16 cellular contexts compared by ENCODE assay signal in the genomic region with DNA sequence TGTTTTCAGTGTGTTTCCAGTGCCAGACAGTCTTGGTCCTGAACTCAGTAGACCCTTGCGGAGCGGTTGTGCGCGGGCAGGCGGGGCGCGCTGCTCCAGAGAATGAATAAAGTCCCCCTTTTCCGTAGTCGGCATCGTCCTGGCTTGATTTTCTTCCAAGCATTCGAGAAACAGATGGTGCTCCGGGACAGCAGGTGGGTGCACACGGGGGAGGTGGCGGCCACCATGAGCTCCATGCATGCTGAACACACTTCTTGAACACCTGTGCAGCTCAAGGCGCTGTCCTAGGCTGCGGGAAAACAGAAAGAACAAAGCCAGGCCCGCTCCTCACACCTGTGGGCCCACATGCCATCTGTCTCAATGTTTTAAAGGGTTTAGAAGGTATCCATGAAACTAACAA.
"Had no signal": no experiment of that assay in that cellular context is flagged by ENCODE, and none has a peak within 500 bp of the region (broad histone marks: within the 10 kb centered on the region; RNA-seq: fewer than 3 reads in every experiment).

No MANE protein-coding gene starts in this region.

- H3K36me3 ChIP-seq: brain microvascular endothelial cell, gastrocnemius medialis, pancreas had no signal

- DNase-seq: activated CD4-positive, alpha-beta T cell treated with anti-CD3 and anti-CD28 coated beads, Interleukin-2, amount 10 ng/mL, durations not matched to agents 24 days and 14 days; activated CD4-positive, CD25-positive, alpha-beta regulatory T cell; activated CD8-positive, alpha-beta memory T cell treated with anti-CD3 and anti-CD28 coated beads, Interleukin-2, amount 50 U/mL, for 4 hours; activated CD8-positive, alpha-beta T cell treated with anti-CD3 and anti-CD28 coated beads, Interleukin-2, amount 10 ng/mL, durations not matched to agents 7 days and 5 days; activated gamma-delta T cell treated with Interleukin-2 at 50 U/mL for 16 hours; activated naive CD8-positive, alpha-beta T cell treated with anti-CD3 and anti-CD28 coated beads, Interleukin-2, amount 10 ng/mL, durations not matched to agents 7 days and 5 days; activated T-cell treated with anti-CD3 and anti-CD28 coated beads, Interleukin-2, amount 50 U/mL, for 48 hours; brain microvascular endothelial cell; dermis blood vessel endothelial cell; endodermal cell; midbrain; stimulated activated CD4-positive, alpha-beta T cell treated with anti-CD3 and anti-CD28 coated beads, Interleukin-1b, Interleukin-23, amount 100 ng/mL, for 48 hours; stimulated activated naive CD8-positive, alpha-beta T cell treated with anti-CD3 and anti-CD28 coated beads, Interleukin-15, amount 100 ng/mL, for 72 hours had no signal

- ATAC-seq: activated CD8-positive, alpha-beta T cell treated with anti-CD3 and anti-CD28 coated beads, Interleukin-2, amount 10 ng/mL, durations not matched to agents 7 days and 5 days; gastrocnemius medialis; pancreas; stimulated activated naive CD8-positive, alpha-beta T cell treated with anti-CD3 and anti-CD28 coated beads, Interleukin-15, amount 100 ng/mL, for 72 hours had no signal

- H3K27ac ChIP-seq: brain microvascular endothelial cell, gastrocnemius medialis, pancreas had no signal

- H3K27me3 ChIP-seq: brain microvascular endothelial cell, gastrocnemius medialis, pancreas had no signal

- H3K9me3 ChIP-seq: gastrocnemius medialis, pancreas had no signal

- H3K4me3 ChIP-seq: gastrocnemius medialis, lung, pancreas had no signal
